ENCODE assay signal across 21 cellular contexts in genomic region chr3:48983096-48983495, GRCh38.
"Had no signal": no experiment of that assay in that cellular context is flagged by ENCODE, and none has a peak within 500 bp of the region (broad histone marks: within the 10 kb centered on the region; RNA-seq: fewer than 3 reads in every experiment).

No MANE protein-coding gene starts in this region.

- H3K27me3 Mint-ChIP-seq: activated naive CD8-positive, alpha-beta T cell treated with anti-CD3 and anti-CD28 coated beads, Interleukin-2, amount 10 ng/mL, durations not matched to agents 7 days and 5 days; central memory CD8-positive, alpha-beta T cell; naive B cell had no signal

- H3K36me3 ChIP-seq: ovary had no signal

- H3K4me1 ChIP-seq: gastrocnemius medialis, right lobe of liver had no signal

- H3K27me3 ChIP-seq: gastrocnemius medialis, ovary, right lobe of liver had no signal

- H3K4me3 Mint-ChIP-seq: activated naive CD8-positive, alpha-beta T cell treated with anti-CD3 and anti-CD28 coated beads, Interleukin-2, amount 10 ng/mL, durations not matched to agents 7 days and 5 days; brain; central memory CD8-positive, alpha-beta T cell had no signal

- H3K9me3 ChIP-seq: gastrocnemius medialis, mucosa of descending colon, ovary, right lobe of liver, thoracic aorta had no signal

- H3K9me3 Mint-ChIP-seq: activated naive CD8-positive, alpha-beta T cell treated with anti-CD3 and anti-CD28 coated beads, Interleukin-2, amount 10 ng/mL, durations not matched to agents 7 days and 5 days; brain; central memory CD8-positive, alpha-beta T cell; naive B cell had no signal

- H3K4me3 ChIP-seq: coronary artery, gastrocnemius medialis, mucosa of descending colon, ovary, right lobe of liver, thoracic aorta had no signal

- H3K27ac ChIP-seq: coronary artery, gastrocnemius medialis, ovary, right lobe of liver, thoracic aorta had no signal

- ATAC-seq: activated CD4-positive, CD25-positive, alpha-beta regulatory T cell treated with anti-CD3 and anti-CD28 coated beads, Interleukin-2, amount 50 U/mL, for 24 hours; gastrocnemius medialis; left lobe of liver; mucosa of descending colon; right lobe of liver; SK-N-SH treated with all-trans-retinoic acid at 6 μM for 48 hours had no signal

- DNase-seq: activated effector memory CD4-positive, alpha-beta T cell treated with Interleukin-2 at 50 U/mL for 16 hours; activated naive CD8-positive, alpha-beta T cell treated with anti-CD3 and anti-CD28 coated beads, Interleukin-2, amount 10 ng/mL, durations not matched to agents 7 days and 5 days; anterior cingulate cortex; gastrocnemius medialis; head of caudate nucleus; kidney; mucosa of descending colon; naive B cell; right lobe of liver; small intestine; stimulated activated CD4-positive, alpha-beta T cell treated with anti-CD3 and anti-CD28 coated beads, Interleukin-4, amount 100 ng/mL, for 1 hour; T-helper 1 cell; T-helper 9 cell had no signal

- H3K27ac Mint-ChIP-seq: activated naive CD8-positive, alpha-beta T cell treated with anti-CD3 and anti-CD28 coated beads, Interleukin-2, amount 10 ng/mL, durations not matched to agents 7 days and 5 days had no signal
